7 cellular contexts compared by ENCODE assay signal in the genomic region with DNA sequence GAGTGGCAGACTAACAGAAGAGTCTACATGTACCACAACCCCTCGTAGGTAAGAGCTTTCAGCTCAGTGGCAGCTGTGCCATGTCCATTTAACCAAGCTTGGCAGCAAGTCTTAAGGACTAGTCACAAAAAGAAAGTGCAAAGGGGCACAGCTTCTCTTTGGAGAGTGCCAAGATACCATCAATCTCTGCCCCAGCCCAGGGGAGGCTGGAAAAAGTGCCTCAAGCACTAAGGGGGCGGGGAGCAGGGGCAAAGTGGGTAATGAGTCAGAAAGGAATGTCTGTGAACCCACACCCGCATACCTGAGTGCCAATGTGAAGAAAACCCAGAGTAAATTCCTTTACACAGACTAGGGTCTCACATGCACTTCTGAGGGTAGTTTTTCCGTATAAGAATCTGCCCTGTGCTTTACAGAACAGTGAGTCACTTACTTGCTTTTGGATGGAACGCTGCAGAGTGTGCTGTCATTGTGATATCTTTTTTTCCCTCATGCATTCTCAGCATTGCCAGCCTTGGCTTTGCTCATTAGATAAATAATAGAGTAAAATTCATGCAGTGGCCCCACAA.
DNase-seq lines count a peak whose midpoint lies in the region; ATAC-seq, FAIRE-seq and TF ChIP-seq lines count a peak whose summit lies in the region.

No MANE protein-coding gene starts in this region.

- peaks cover 49% of the 10 kb centered on the region for H3K4me1 Mint-ChIP-seq in activated T-helper 1 cell treated with anti-CD3 and anti-CD28 coated beads, Interleukin-12 subunit alpha, Interleukin-12 subunit beta, Interleukin-2, Interleukin-4 antibody, amounts not matched to agents 30 ng/mL and 10 ng/mL and 1 ng/mL, durations not matched to agents 14 hours and 24 hours and 36 hours (ENCODE audit: low read depth)

- no peak overlapping the region for H3K4me3 ChIP-seq in kidney (ENCODE audit: low read length in 2 of 2)

- no peak for FAIRE-seq in kidney (lab: Jason Lieb, UNC)

- no peaks in the 10 kb centered on the region for H3K36me3 ChIP-seq in kidney (ENCODE audit: control insufficient read depth in 1 of 2, insufficient read depth in 2 of 2, low read length in 2 of 2)

- no peaks in the 10 kb centered on the region for H3K27me3 Mint-ChIP-seq in activated T-helper 1 cell treated with anti-CD3 and anti-CD28 coated beads, Interleukin-12 subunit alpha, Interleukin-12 subunit beta, Interleukin-2, Interleukin-4 antibody, amounts not matched to agents 30 ng/mL and 10 ng/mL and 1 ng/mL, durations not matched to agents 14 hours and 24 hours and 36 hours (ENCODE audit: insufficient read depth)

- no peaks in the 10 kb centered on the region for H3K4me1 ChIP-seq in kidney (ENCODE audit: control insufficient read depth in 1 of 2, insufficient read depth in 1 of 2, low read depth in 1 of 2, low read length in 2 of 2)

- DNase-seq in NCI-H226 = peak; percentile 89
- no peak for DNase-seq in activated T-helper 1 cell treated with anti-CD3 and anti-CD28 coated beads, Interleukin-12 subunit alpha, Interleukin-12 subunit beta, Interleukin-2, Interleukin-4 antibody, amounts not matched to agents 30 ng/mL and 10 ng/mL and 1 ng/mL, durations not matched to agents 14 hours and 24 hours and 36 hours (ENCODE audit: low spot score)
- DNase-seq in kidney = peak; percentile 75
- DNase-seq in stimulated activated CD8-positive, alpha-beta memory T cell treated with anti-CD3 and anti-CD28 coated beads, Interleukin-7, amount 100 ng/mL, for 4 hours (ENCODE audit: low read depth in 2 of 2) = peak; percentile 44 to 71
- DNase-seq in cortex of kidney (lab: John Stamatoyannopoulos, UW) = no peak

- H3K9ac ChIP-seq in kidney (ENCODE audit: low read length in 2 of 2) = no peak overlapping the region

- H3K4me3 Mint-ChIP-seq in activated T-helper 1 cell treated with anti-CD3 and anti-CD28 coated beads, Interleukin-12 subunit alpha, Interleukin-12 subunit beta, Interleukin-2, Interleukin-4 antibody, amounts not matched to agents 30 ng/mL and 10 ng/mL and 1 ng/mL, durations not matched to agents 14 hours and 24 hours and 36 hours = no peak overlapping the region

- peaks cover 4% of the 10 kb centered on the region for H3K36me3 Mint-ChIP-seq in activated T-helper 1 cell treated with anti-CD3 and anti-CD28 coated beads, Interleukin-12 subunit alpha, Interleukin-12 subunit beta, Interleukin-2, Interleukin-4 antibody, amounts not matched to agents 30 ng/mL and 10 ng/mL and 1 ng/mL, durations not matched to agents 14 hours and 24 hours and 36 hours (ENCODE audit: low read depth)

- H3K9me3 ChIP-seq in kidney (ENCODE audit: control insufficient read depth in 1 of 2, low read length in 2 of 2) = no peaks in the 10 kb centered on the region

- H3K27ac Mint-ChIP-seq in activated T-helper 1 cell treated with anti-CD3 and anti-CD28 coated beads, Interleukin-12 subunit alpha, Interleukin-12 subunit beta, Interleukin-2, Interleukin-4 antibody, amounts not matched to agents 30 ng/mL and 10 ng/mL and 1 ng/mL, durations not matched to agents 14 hours and 24 hours and 36 hours = peak overlapping the region; percentile 65

- H3K9me3 Mint-ChIP-seq in activated T-helper 1 cell treated with anti-CD3 and anti-CD28 coated beads, Interleukin-12 subunit alpha, Interleukin-12 subunit beta, Interleukin-2, Interleukin-4 antibody, amounts not matched to agents 30 ng/mL and 10 ng/mL and 1 ng/mL, durations not matched to agents 14 hours and 24 hours and 36 hours = no peaks in the 10 kb centered on the region

- TF ChIP-seq CTCF in kidney (IDR thresholded peaks at IDR 0.05; ENCODE audit: borderline replicate concordance, extremely low read depth, insufficient read depth) = no peak

- H3K27ac ChIP-seq in kidney (ENCODE audit: low read depth in 2 of 2, low read length in 2 of 2) = peak overlapping the region; percentile 53 to 82

- ATAC-seq in GM21526 (IDR thresholded peaks at IDR 0.05; ENCODE audit: low FRiP score, unreplicated experiment) = no peak
- ATAC-seq in HG03095 (IDR thresholded peaks at IDR 0.05; ENCODE audit: unreplicated experiment) = no peak

- intact Hi-C loops in activated T-helper 1 cell treated with anti-CD3 and anti-CD28 coated beads, Interleukin-12 subunit alpha, Interleukin-12 subunit beta, Interleukin-2, Interleukin-4 antibody, amounts not matched to agents 30 ng/mL and 10 ng/mL and 1 ng/mL, durations not matched to agents 14 hours and 24 hours and 36 hours (cut with micrococcal nuclease) = loop anchor here (1.0 to 10.0 kb wide), 5 partner anchors 14 to 571 kb away; no protein-coding TSS in a partner anchor
- intact Hi-C loops in kidney (cut with DNase I) = no loop called here

Comparison
In these comparisons a context has a peak if more than half of its experiments do, and no peak if none do; other contexts are left out.
1. DNase-seq: peak in NCI-H226 (single experiment), kidney (single experiment) and stimulated activated CD8-positive, alpha-beta memory T cell treated with anti-CD3 and anti-CD28 coated beads, Interleukin-7, amount 100 ng/mL, for 4 hours (2 of 2); none in activated T-helper 1 cell treated with anti-CD3 and anti-CD28 coated beads, Interleukin-12 subunit alpha, Interleukin-12 subunit beta, Interleukin-2, Interleukin-4 antibody, amounts not matched to agents 30 ng/mL and 10 ng/mL and 1 ng/mL, durations not matched to agents 14 hours and 24 hours and 36 hours (single experiment) and cortex of kidney (single experiment).